In genomic region chr9:128771745-128772519, GRCh38 we compare ENCODE assay signal across 8 cellular contexts. TPM values are rescaled to one million over a fixed set of nuclear protein-coding genes. Genes with fewer than 3 reads are reported as not detected.
DNase-seq lines count a peak whose midpoint lies in the region; ATAC-seq and TF ChIP-seq lines count a peak whose summit lies in the region.

TSS of gene ZER1 (minus strand) at chr9:128771927. CDS start at chr9:128755565, 16,362 bp downstream.

- H3K9me3 ChIP-seq in DOHH2 (ENCODE audit: control insufficient read depth, insufficient read depth, low read length) (peaks cover 8% of the 10 kb centered on the region), Loucy (ENCODE audit: insufficient read depth, low read depth, low read length) (no peaks in the 10 kb centered on the region), neural cell (ENCODE audit: low read length) (no peaks in the 10 kb centered on the region)

- H3K9me2 ChIP-seq in DOHH2 (replicated peaks; ENCODE audit: control insufficient read depth, low read length) (no peaks in the 10 kb centered on the region), Loucy (replicated peaks; ENCODE audit: low read depth, low read length) (no peaks in the 10 kb centered on the region), neural cell (ENCODE audit: insufficient read depth, low read length) (no peaks in the 10 kb centered on the region)

- peaks cover 0 to 10% of the 10 kb centered on the region in 2 donors for H3K9me3 Mint-ChIP-seq in stimulated activated naive CD8-positive, alpha-beta T cell treated with anti-CD3 and anti-CD28 coated beads, Interleukin-15, amount 100 ng/mL, for 72 hours

- peak within 1 kb of the TSS; percentile 96 to 98 for H3K4me3 Mint-ChIP-seq in stimulated activated naive CD8-positive, alpha-beta T cell treated with anti-CD3 and anti-CD28 coated beads, Interleukin-15, amount 100 ng/mL, for 72 hours

- peak; percentile 73 for TF ChIP-seq EP300 in neural cell (conservative IDR thresholded peaks at IDR 0.05; ENCODE audit: poor library complexity, severe bottlenecking)

- H3K36me3 ChIP-seq in DOHH2 (ENCODE audit: control insufficient read depth, low read length): no peaks in the 10 kb centered on the region; the same call in 1 of the 2 replicates
- no peaks in the 10 kb centered on the region for H3K36me3 ChIP-seq in Loucy (ENCODE audit: insufficient read depth, low read length)
- H3K36me3 ChIP-seq in neural cell (ENCODE audit: insufficient read depth, low read length): no peaks in the 10 kb centered on the region

- TF ChIP-seq RAD21 in neural cell (conservative IDR thresholded peaks at IDR 0.05): peak; percentile 43

- H3K27ac ChIP-seq in DOHH2 (ENCODE audit: low read depth, low read length) (peak within 1 kb of the TSS; percentile 74), neural cell (ENCODE audit: low read length) (peak within 1 kb of the TSS; percentile 93)

- peak; percentile 98 for ATAC-seq in stimulated activated naive CD8-positive, alpha-beta T cell treated with anti-CD3 and anti-CD28 coated beads, Interleukin-15, amount 100 ng/mL, for 72 hours

- DNase-seq in H4 (ENCODE audit: low spot score) (peak; percentile 72), SHP77 (lab: John Stamatoyannopoulos, UW) (peak; percentile 79 to 87), fibroblast of the conjunctiva (ENCODE audit: low read depth) (peak; percentile 63)
- DNase-seq in activated effector memory CD4-positive, alpha-beta T cell treated with Interleukin-2 at 50 U/mL for 16 hours: peak; percentile 89
- peak; percentile 92 to 94 for DNase-seq in stimulated activated naive CD8-positive, alpha-beta T cell treated with anti-CD3 and anti-CD28 coated beads, Interleukin-15, amount 100 ng/mL, for 72 hours

- H3K4me3 ChIP-seq in DOHH2 (ENCODE audit: low read length) (peak within 1 kb of the TSS; percentile 84), Loucy (ENCODE audit: low read length, poor library complexity, severe bottlenecking) (peak within 1 kb of the TSS; percentile 92), neural cell (ENCODE audit: low read length) (peak within 1 kb of the TSS; percentile 99)

- H3K27me3 Mint-ChIP-seq in stimulated activated naive CD8-positive, alpha-beta T cell treated with anti-CD3 and anti-CD28 coated beads, Interleukin-15, amount 100 ng/mL, for 72 hours: no peaks in the 10 kb centered on the region

- H3K4me1 Mint-ChIP-seq in stimulated activated naive CD8-positive, alpha-beta T cell treated with anti-CD3 and anti-CD28 coated beads, Interleukin-15, amount 100 ng/mL, for 72 hours: peaks cover 22% of the 10 kb centered on the region

- H2AFZ ChIP-seq in Loucy (ENCODE audit: low read length): peak within 1 kb of the TSS; percentile 77
- H2AFZ ChIP-seq in neural cell (ENCODE audit: low read depth, low read length): peak within 1 kb of the TSS; percentile 94

- H3K9ac ChIP-seq in Loucy (ENCODE audit: low read depth, low read length, poor library complexity, severe bottlenecking): peak within 1 kb of the TSS; percentile 82
- H3K9ac ChIP-seq in neural cell (ENCODE audit: low read length): peak within 1 kb of the TSS; percentile 97

- H3F3A ChIP-seq in DOHH2 (ENCODE audit: control insufficient read depth, insufficient read depth) (peaks cover 5% of the 10 kb centered on the region; the same call in 1 of the 2 replicates), Loucy (ENCODE audit: low read depth) (no peaks in the 10 kb centered on the region), neural cell (ENCODE audit: insufficient read depth, low read length, poor library complexity, severe bottlenecking) (no peaks in the 10 kb centered on the region)

- H3K4me2 ChIP-seq in DOHH2 (ENCODE audit: low read length) (peak within 1 kb of the TSS; percentile 96), Loucy (ENCODE audit: low read depth, low read length, poor library complexity, severe bottlenecking) (peak within 1 kb of the TSS; percentile 80), neural cell (ENCODE audit: low read length) (peak within 1 kb of the TSS; percentile 71)

- TF ChIP-seq CTCF in DOHH2 (IDR thresholded peaks at IDR 0.05; ENCODE audit: low read depth, low read length, poor library complexity, severe bottlenecking) (no peak), Loucy (conservative IDR thresholded peaks at IDR 0.05; ENCODE audit: low read length) (no peak), neural cell (IDR thresholded peaks at IDR 0.05; ENCODE audit: poor library complexity, severe bottlenecking) (no peak)

- H3K4me1 ChIP-seq in DOHH2 (ENCODE audit: control insufficient read depth, low read length) (peaks cover 30% of the 10 kb centered on the region), Loucy (ENCODE audit: insufficient read depth, low read length, poor library complexity, severe bottlenecking) (peaks cover 4% of the 10 kb centered on the region)

- peaks cover 20% of the 10 kb centered on the region for H3K79me2 ChIP-seq in DOHH2 (ENCODE audit: control insufficient read depth, low read length)
- peaks cover 16% of the 10 kb centered on the region; the same call in 1 of the 2 replicates for H3K79me2 ChIP-seq in Loucy (ENCODE audit: insufficient read depth, low read length)
- H3K79me2 ChIP-seq in neural cell (replicated peaks; ENCODE audit: insufficient read depth, low read length): peaks cover 20% of the 10 kb centered on the region

- H3K27ac Mint-ChIP-seq in stimulated activated naive CD8-positive, alpha-beta T cell treated with anti-CD3 and anti-CD28 coated beads, Interleukin-15, amount 100 ng/mL, for 72 hours: peak within 1 kb of the TSS; percentile 97 to 99

- H3K27me3 ChIP-seq in DOHH2 (ENCODE audit: control insufficient read depth, low read length): no peaks in the 10 kb centered on the region
- H3K27me3 ChIP-seq in Loucy (ENCODE audit: insufficient read depth, low read length, poor library complexity, severe bottlenecking): no peaks in the 10 kb centered on the region
- no peaks in the 10 kb centered on the region for H3K27me3 ChIP-seq in neural cell (ENCODE audit: insufficient read depth, low read depth, low read length)

- no peaks in the 10 kb centered on the region for H4K20me1 ChIP-seq in DOHH2 (ENCODE audit: control insufficient read depth, insufficient read depth, low read depth, low read length)
- H4K20me1 ChIP-seq in Loucy (ENCODE audit: insufficient read depth, low read length, poor library complexity, severe bottlenecking): no peaks in the 10 kb centered on the region
- H4K20me1 ChIP-seq in neural cell (ENCODE audit: insufficient read depth): no peaks in the 10 kb centered on the region

TF ChIP-seq in neural cell, 6 proteins besides CTCF, POLR2A, EP300 and RAD21:
- peak; percentile 53 for TF ChIP-seq SMC3 (conservative IDR thresholded peaks at IDR 0.05; ENCODE audit: poor library complexity)
- no peak for TF ChIP-seq EZH2 (IDR thresholded peaks at IDR 0.05; ENCODE audit: borderline replicate concordance, insufficient read depth, low read length, poor library complexity, severe bottlenecking)
- TF ChIP-seq POLR2AphosphoS5 (IDR thresholded peaks at IDR 0.05): peak; percentile 93
- TF ChIP-seq MXI1 (conservative IDR thresholded peaks at IDR 0.05; ENCODE audit: poor library complexity, severe bottlenecking): peak; percentile 72
- peak; percentile 46 for TF ChIP-seq REST (IDR thresholded peaks at IDR 0.05; ENCODE audit: borderline replicate concordance)

RNA-seq across cellular contexts. Expression of gene ZER1, which starts in this region (rescaled TPM):
- 12.4 and 21.5 TPM in 2 replicates for total RNA-seq in H4 (2014; rRNA removed; shearing (Covaris generic))
- polyA plus RNA-seq in neural cell: 30.6 and 32.2 TPM in 2 replicates
- polyA minus RNA-seq in neural cell: 50.4 and 55.2 TPM in 2 replicates

Comparison
In these comparisons a context has a peak if more than half of its experiments do, and no peak if none do; other contexts are left out.
1. Peak in every context shown above with its lines: DNase-seq, ATAC-seq, H3K4me3 ChIP-seq and H3K27ac ChIP-seq.